9 cellular contexts compared by ENCODE assay signal in genomic region chr1:150272379-150272840, GRCh38. TPM values are rescaled to one million over a fixed set of nuclear protein-coding genes. Genes with fewer than 3 reads are reported as not detected.
DNase-seq lines count a peak whose midpoint lies in the region; ATAC-seq lines count a peak whose summit lies in the region.
"Had no signal": no experiment of that assay in that cellular context is flagged by ENCODE, and none has a peak within 500 bp of the region (broad histone marks: within the 10 kb centered on the region; RNA-seq: fewer than 3 reads in every experiment).

Gene C1orf54 (plus strand): TSS chr1:150272790. CDS start chr1:150272818, 28 bp downstream.

- H3K4me3 ChIP-seq in right cardiac atrium (ENCODE audit: low read length) (peak within 1 kb of the TSS; percentile 46), skin epidermis (peak within 1 kb of the TSS in 1 of 7 experiments; percentile 1), MG63 (no peak within 1 kb of the TSS)
- H3K4me3 ChIP-seq: HAP-1 had no signal

- H3K9me3 ChIP-seq in right cardiac atrium (ENCODE audit: control insufficient read depth, low read length) (no peaks in the 10 kb centered on the region), MG63 (no peaks in the 10 kb centered on the region)
- H3K9me3 ChIP-seq: HAP-1 had no signal

- peaks cover 8% of the 10 kb centered on the region for H3K36me3 ChIP-seq in MG63
- H3K36me3 ChIP-seq: HAP-1 had no signal

- H3K4me1 ChIP-seq in right cardiac atrium (ENCODE audit: control insufficient read depth, insufficient read depth, low read length): no peaks in the 10 kb centered on the region

- 17 to 48% (median 18%) methylated on average over 5 of the region's 5 CpGs for WGBS in adipose tissue, 3 donors
- WGBS in right cardiac atrium: 20% methylated on average over 5 of the region's 5 CpGs

- DNase-seq in HCEC 1CT (peak; percentile 50), right cardiac atrium (peak; percentile 75 to 91 (median 89)), LoVo (ENCODE audit: low spot score) (no peak), NCI-H1417 treated with DMSO at 0.1 percent for 48 hours (lab: John Stamatoyannopoulos, UW) (no peak), MG63 (no peak)

- H3K27me3 ChIP-seq in right cardiac atrium (ENCODE audit: control insufficient read depth, insufficient read depth): no peaks in the 10 kb centered on the region
- H3K27me3 ChIP-seq in MG63: no peaks in the 10 kb centered on the region

- ATAC-seq in right cardiac atrium (peak in 1 of 2 donors; percentile 43), GM21619 (IDR thresholded peaks at IDR 0.05; ENCODE audit: unreplicated experiment) (no peak)

- intact Hi-C loops in right cardiac atrium (cut with DNase I): no loop called here

- H3K27ac ChIP-seq in adipose tissue (ENCODE audit: low read depth, low read length): no peak within 1 kb of the TSS
- H3K27ac ChIP-seq in right cardiac atrium (ENCODE audit: low read length): peak within 1 kb of the TSS; percentile 59
- peak within 1 kb of the TSS in 13 of 21 experiments; percentile 8 to 72 (median 34) for H3K27ac ChIP-seq in skin epidermis

RNA-seq across cellular contexts. Expression of gene C1orf54, which starts in this region (rescaled TPM):
- polyA plus RNA-seq in adipose tissue: 10 to 100 TPM in 2 of 3 donors, 1 to 10 TPM in 1; 2.2 to 50.5 (median 17.8) TPM
- total RNA-seq in right cardiac atrium: 10 to 100 TPM; 10.4 to 12.0 (median 10.6) TPM
- 15.6 TPM for polyA plus RNA-seq in right cardiac atrium
- 2.5 TPM in 1 of 2 replicates, not detected in the other for total RNA-seq in MG63 (2014; rRNA removed; shearing (Covaris generic); ENCODE audit: low replicate concordance)

Comparison
In these comparisons a context has a peak if more than half of its experiments do, and no peak if none do; other contexts are left out.
1. DNase-seq: peak in HCEC 1CT (single experiment) and right cardiac atrium (3 of 3); none in LoVo (single experiment), NCI-H1417 treated with DMSO at 0.1 percent for 48 hours (single experiment) and MG63 (single experiment).